ENCODE assay signal across 9 cellular contexts in genomic region chrX:119145241-119145653, GRCh38. TPM values are rescaled to one million over a fixed set of nuclear protein-coding genes. Genes with fewer than 3 reads are reported as not detected.
A peak's percentile ranks its signal among the peaks of the same experiment; 100 is the strongest.
DNase-seq lines count a peak whose midpoint lies in the region; ATAC-seq and TF ChIP-seq lines count a peak whose summit lies in the region.
"Had no signal": no experiment of that assay in that cellular context is flagged by ENCODE, and none has a peak within 500 bp of the region (broad histone marks: within the 10 kb centered on the region; RNA-seq: fewer than 3 reads in every experiment).

No MANE protein-coding gene starts in this region.

- H3K4me1 ChIP-seq in body of pancreas (no peaks in the 10 kb centered on the region), liver (ENCODE audit: control insufficient read depth in 4 of 4, insufficient read depth in 4 of 4, low read length in 3 of 4) (peaks cover 0 to 14% (median 10%) of the 10 kb centered on the region in 4 donors), sigmoid colon (no peaks in the 10 kb centered on the region)

- TF ChIP-seq RAD21 in liver (IDR thresholded peaks at IDR 0.05): peak; percentile 77 to 85

- H3K9me3 ChIP-seq in body of pancreas: no peaks in the 10 kb centered on the region
- no peaks in the 10 kb centered on the region for H3K9me3 ChIP-seq in liver (ENCODE audit: control insufficient read depth in 4 of 4, low read length in 3 of 4)
- H3K9me3 ChIP-seq in sigmoid colon: no peaks in the 10 kb centered on the region

- TF ChIP-seq CTCF in body of pancreas (IDR thresholded peaks at IDR 0.05) (peak in 4 of 7 experiments; percentile 9 to 11 (median 10)), liver (IDR thresholded peaks at IDR 0.05; ENCODE audit: low read depth, low read length, missing input control) (peak; percentile 59), sigmoid colon (IDR thresholded peaks at IDR 0.05) (peak in 1 of 4 experiments; percentile 10)

- peaks cover 2% of the 10 kb centered on the region for H3K27me3 Mint-ChIP-seq in activated T-cell treated with anti-CD3 and anti-CD28 coated beads, Interleukin-2, amount 50 U/mL, for 4 hours (ENCODE audit: low read depth)

- H3K36me3 ChIP-seq in body of pancreas (replicated peaks in 1 of 2; ENCODE audit: insufficient read depth in 1 of 2, low read depth in 2 of 2) (no peaks in the 10 kb centered on the region), liver (ENCODE audit: control insufficient read depth in 4 of 4, insufficient read depth in 3 of 4, low read depth in 1 of 4, low read length in 3 of 4) (no peaks in the 10 kb centered on the region), sigmoid colon (no peaks in the 10 kb centered on the region)

- TF ChIP-seq EP300 in sigmoid colon (IDR thresholded peaks at IDR 0.05): no peak

- H3K27ac ChIP-seq in body of pancreas: no peak overlapping the region
- no peak overlapping the region for H3K27ac ChIP-seq in liver (ENCODE audit: low read depth in 1 of 2, low read length in 2 of 2)
- H3K27ac ChIP-seq in sigmoid colon: no peak overlapping the region

- no peaks in the 10 kb centered on the region for H3K9me3 Mint-ChIP-seq in activated T-cell treated with anti-CD3 and anti-CD28 coated beads, Interleukin-2, amount 50 U/mL, for 4 hours

- DNase-seq in EL (peak; percentile 2), HT-29 (ENCODE audit: low spot score) (peak; percentile 28), body of pancreas (no peak), sigmoid colon (no peak)
- no peak for DNase-seq in activated T-cell treated with anti-CD3 and anti-CD28 coated beads, Interleukin-2, amount 50 U/mL, for 4 hours

- H3K27me3 ChIP-seq in body of pancreas: no peaks in the 10 kb centered on the region
- no peaks in the 10 kb centered on the region for H3K27me3 ChIP-seq in liver (ENCODE audit: control insufficient read depth in 4 of 4, insufficient read depth in 4 of 4, low read length in 3 of 4)
- H3K27me3 ChIP-seq in sigmoid colon: no peaks in the 10 kb centered on the region

- H3K36me3 Mint-ChIP-seq in activated T-cell treated with anti-CD3 and anti-CD28 coated beads, Interleukin-2, amount 50 U/mL, for 4 hours (ENCODE audit: insufficient read depth): no peaks in the 10 kb centered on the region

- H3K4me3 ChIP-seq in body of pancreas (no peak overlapping the region), liver (ENCODE audit: low read depth in 1 of 3, low read length in 3 of 3) (no peak overlapping the region), sigmoid colon (no peak overlapping the region)

- intact Hi-C loops in body of pancreas (cut with DNase I) (no loop called here), sigmoid colon (cut with DNase I) (no loop called here)

- H3K4me3 Mint-ChIP-seq in activated T-cell treated with anti-CD3 and anti-CD28 coated beads, Interleukin-2, amount 50 U/mL, for 4 hours: no peak overlapping the region

- TF ChIP-seq POLR2A in body of pancreas (IDR thresholded peaks at IDR 0.05) (no peak), sigmoid colon (IDR thresholded peaks at IDR 0.05) (no peak)

- WGBS in body of pancreas, 2 donors: 36 to 53% methylated on average over 3 of the region's 5 CpGs
- 29% methylated on average over 5 of the region's 5 CpGs for WGBS in liver
- 24 to 56% methylated on average over 5 of the region's 5 CpGs for WGBS in sigmoid colon, 2 donors

- no peak overlapping the region for H3K9ac ChIP-seq in liver (ENCODE audit: low read depth in 1 of 2, low read length in 2 of 2)

- ATAC-seq in body of pancreas: no peak
- no peak for ATAC-seq in activated T-cell treated with anti-CD3 and anti-CD28 coated beads, Interleukin-2, amount 50 U/mL, for 4 hours
- ATAC-seq in GM19455 (IDR thresholded peaks at IDR 0.05; ENCODE audit: unreplicated experiment): no peak
- no peak for ATAC-seq in GM19023 (IDR thresholded peaks at IDR 0.05; ENCODE audit: unreplicated experiment)

- H3K4me1 Mint-ChIP-seq in activated T-cell treated with anti-CD3 and anti-CD28 coated beads, Interleukin-2, amount 50 U/mL, for 4 hours (ENCODE audit: low read depth): no peaks in the 10 kb centered on the region

TF ChIP-seq in liver, 16 proteins besides CTCF, POLR2A, EP300 and RAD21:
- TF ChIP-seq SP1 (IDR thresholded peaks at IDR 0.05): no peak
- TF ChIP-seq TAF1 (conservative IDR thresholded peaks at IDR 0.05): no peak
- TF ChIP-seq NR2F2 (IDR thresholded peaks at IDR 0.05): no peak
- no peak for TF ChIP-seq EGR1 (IDR thresholded peaks at IDR 0.05; ENCODE audit: low read depth in 2 of 2)
- TF ChIP-seq FOXA2 (IDR thresholded peaks at IDR 0.05): no peak
- TF ChIP-seq JUND (IDR thresholded peaks at IDR 0.05): no peak
- TF ChIP-seq ZBTB33 (IDR thresholded peaks at IDR 0.05): no peak
- no peak for TF ChIP-seq GABPA (IDR thresholded peaks at IDR 0.05 in 1 of 2, conservative IDR thresholded peaks at IDR 0.05 in 1 of 2)
- TF ChIP-seq ATF3 (IDR thresholded peaks at IDR 0.05): no peak
- TF ChIP-seq MAX (IDR thresholded peaks at IDR 0.05): no peak
- no peak for TF ChIP-seq HNF4G (IDR thresholded peaks at IDR 0.05)
- no peak for TF ChIP-seq RXRA (IDR thresholded peaks at IDR 0.05)
- no peak for TF ChIP-seq REST (IDR thresholded peaks at IDR 0.05)
- no peak for TF ChIP-seq YY1 (IDR thresholded peaks at IDR 0.05)

RNA-seq across cellular contexts. Expression of gene KIAA1210, which starts 17.6 kb away (rescaled TPM):
- not detected in 2 replicates for total RNA-seq in HT-29 (2014; rRNA removed; shearing (Covaris generic))
- total RNA-seq in body of pancreas (not detected), liver (not detected), sigmoid colon (not detected)
- polyA plus RNA-seq in liver (not detected), sigmoid colon (not detected)
- total RNA-seq in activated T-cell treated with anti-CD3 and anti-CD28 coated beads, Interleukin-2, amount 50 U/mL, for 4 hours: not detected
- total RNA-seq: LHCN-M2 had no signal

Comparison
In these comparisons a context has a peak if more than half of its experiments do, and no peak if none do; other contexts are left out.
1. DNase-seq: peak in EL (single experiment) and HT-29 (single experiment); none in body of pancreas (0 of 4), activated T-cell treated with anti-CD3 and anti-CD28 coated beads, Interleukin-2, amount 50 U/mL, for 4 hours (single experiment) and sigmoid colon (single experiment).